1 cellular context compared by ENCODE assay signal in genomic region chr20:53298260-53298659, GRCh38.
TF ChIP-seq lines count a peak whose summit lies in the region.

No MANE protein-coding gene starts in this region.

TF ChIP-seq in IMR-90, 13 proteins besides CTCF, POLR2A, EP300 and RAD21:
- no peak for TF ChIP-seq MAZ (IDR thresholded peaks at IDR 0.05; ENCODE audit: borderline replicate concordance, low read depth, low read length)
- no peak for TF ChIP-seq ELK1 (IDR thresholded peaks at IDR 0.05; ENCODE audit: borderline replicate concordance, low read depth, low read length)
- TF ChIP-seq MXI1 (IDR thresholded peaks at IDR 0.05; ENCODE audit: borderline replicate concordance, low read depth, low read length), result no peak
- no peak for TF ChIP-seq NFE2L2 (IDR thresholded peaks at IDR 0.05; ENCODE audit: low read depth, low read length)
- peak; percentile 90 for TF ChIP-seq MAFK (IDR thresholded peaks at IDR 0.05; ENCODE audit: low read depth, low read length)
